In the genomic region with DNA sequence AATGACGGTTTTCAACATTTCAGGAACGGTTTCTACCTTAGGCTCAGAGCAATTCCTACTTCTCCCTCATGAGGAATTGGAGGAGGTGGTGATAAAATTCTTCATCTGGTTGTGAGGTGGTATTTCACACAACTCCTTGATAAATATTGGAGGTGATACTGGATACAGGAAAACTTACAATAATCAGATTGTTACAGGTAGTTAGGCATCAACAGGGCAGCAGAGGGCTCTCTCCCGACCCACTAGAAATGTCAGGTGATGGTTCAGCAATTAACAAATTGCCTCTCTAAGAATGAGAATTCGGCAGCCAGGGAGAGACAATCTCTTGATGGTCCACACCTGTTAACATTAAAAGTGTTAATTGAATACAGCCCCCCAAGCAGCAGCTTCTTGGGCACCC, we compare ENCODE assay signal across 12 cellular contexts. TPM values are rescaled to one million over a fixed set of nuclear protein-coding genes. Genes with fewer than 3 reads are reported as not detected.
DNase-seq lines count a peak whose midpoint lies in the region; ATAC-seq and TF ChIP-seq lines count a peak whose summit lies in the region.
"Had no signal": no experiment of that assay in that cellular context is flagged by ENCODE, and none has a peak within 500 bp of the region (broad histone marks: within the 10 kb centered on the region; RNA-seq: fewer than 3 reads in every experiment).

No MANE protein-coding gene starts in this region.

- no peak overlapping the region for H3K9ac ChIP-seq in PC-3 (ENCODE audit: low read length)

- no peaks in the 10 kb centered on the region for H4K20me1 ChIP-seq in PC-3 (ENCODE audit: low read length)

- ATAC-seq in PC-3, result no peak
- ATAC-seq: activated T-cell treated with anti-CD3 and anti-CD28 coated beads, Interleukin-2, amount 50 U/mL, for 4 hours had no signal

- no TSS peak for BruUV-seq in PC-3 (replicated peaks; lab: Mats Ljungman, UMichigan)

- H3K79me2 ChIP-seq in PC-3 (ENCODE audit: low read length), result no peaks in the 10 kb centered on the region

- H3K4me1 ChIP-seq in PC-3 (ENCODE audit: insufficient read depth, low read length) (no peaks in the 10 kb centered on the region), ascending aorta (no peaks in the 10 kb centered on the region)

- in situ Hi-C loops in Caki2 (cut with HindIII; ENCODE audit: low pct_unique_long_range_greater_than_20kb, low sequenced_read_pairs), result no loop called here
- in situ Hi-C loops in KBM-7 (cut with MboI; ENCODE audit: low pct_unique_long_range_greater_than_20kb, low sequenced_read_pairs), result no loop called here

- no peaks in the 10 kb centered on the region for H3K9me3 ChIP-seq in PC-3 (ENCODE audit: low read length)
- H3K9me3 ChIP-seq in ascending aorta, result no peaks in the 10 kb centered on the region
- H3K9me3 ChIP-seq: thyroid gland had no signal

- H3K4me3 ChIP-seq in GM12864 (ENCODE audit: low read depth, low read length), result no peak overlapping the region
- H3K4me3 ChIP-seq in PC-3 (ENCODE audit: low read length), result no peak overlapping the region
- H3K4me3 ChIP-seq in epithelial cell of proximal tubule (ENCODE audit: low read depth, low read length), result no peak overlapping the region
- no peak overlapping the region for H3K4me3 ChIP-seq in ascending aorta
- H3K4me3 ChIP-seq: thyroid gland had no signal

- intact Hi-C loops in PC-3 (cut with micrococcal nuclease), result loop anchor here (5.0 kb wide), 1 partner anchor 81 kb away; no protein-coding TSS in a partner anchor
- intact Hi-C loops in ascending aorta (cut with DNase I), result loop anchor here (10.0 kb wide), 1 partner anchor 183 kb away; the partner anchor contains the start of gene EZH2

- CTCF ChIA-PET in PC-3 (lab: Charles Lee), result no interaction called here

- H2AFZ ChIP-seq in PC-3 (ENCODE audit: low read length), result no peak overlapping the region

- TF ChIP-seq CTCF in GM12864 (IDR thresholded peaks at IDR 0.05; ENCODE audit: low read depth, low read length, missing control alignments) (peak; percentile 36), PC-3 (conservative IDR thresholded peaks at IDR 0.05; ENCODE audit: low read depth, low read length) (peak; percentile 44), epithelial cell of proximal tubule (conservative IDR thresholded peaks at IDR 0.05; ENCODE audit: low read depth, low read length) (peak; percentile 47), ascending aorta (IDR thresholded peaks at IDR 0.05) (no peak)

- DNase-seq in Caki2 (ENCODE audit: low read depth), result peak; percentile 7
- DNase-seq in GM12864 (ENCODE audit: low read depth), result no peak
- peak; percentile 8 for DNase-seq in PC-3
- DNase-seq in epithelial cell of proximal tubule (ENCODE audit: low read depth), result no peak
- no peak for DNase-seq in KBM-7
- DNase-seq in RKO (ENCODE audit: low spot score), result no peak
- no peak for DNase-seq in ascending aorta (ENCODE audit: low spot score in 2 of 2)
- DNase-seq: activated T-cell treated with anti-CD3 and anti-CD28 coated beads, Interleukin-2, amount 50 U/mL, for 4 hours; COR-L47; SIG-M5; thyroid gland had no signal

- POLR2A ChIA-PET in PC-3 (lab: Charles Lee; ENCODE audit: unreplicated experiment), result no interaction called here

- H3K27me3 ChIP-seq in PC-3 (ENCODE audit: low read length), result no peaks in the 10 kb centered on the region
- no peaks in the 10 kb centered on the region for H3K27me3 ChIP-seq in ascending aorta
- H3K27me3 ChIP-seq: thyroid gland had no signal

- H3K4me2 ChIP-seq in PC-3 (ENCODE audit: low read length), result no peak overlapping the region

- no peaks in the 10 kb centered on the region for H3F3A ChIP-seq in PC-3 (ENCODE audit: low read length, unreplicated experiment)

- H3K36me3 ChIP-seq in PC-3 (ENCODE audit: low read depth, low read length) (no peaks in the 10 kb centered on the region; the same call in 1 of the 2 replicates), ascending aorta (peaks cover 24 to 29% of the 10 kb centered on the region in 2 donors)

- no peaks in the 10 kb centered on the region for H3K9me2 ChIP-seq in PC-3 (replicated peaks; ENCODE audit: low read length)

- no peak overlapping the region for H3K27ac ChIP-seq in PC-3 (ENCODE audit: low read length)
- no peak overlapping the region for H3K27ac ChIP-seq in ascending aorta
- H3K27ac ChIP-seq: HL-60, thyroid gland had no signal

RNA-seq across cellular contexts. Expression of gene ZNF786, which starts 22.6 kb away (rescaled TPM):
- 5.9 and 11.6 TPM in 2 replicates for total RNA-seq in Caki2 (2014; rRNA removed; shearing (Covaris generic); ENCODE audit: low replicate concordance)
- total RNA-seq in PC-3 (2014; rRNA removed), result 4.2 and 6.3 TPM in 2 replicates
- 3.6 and 5.1 TPM in 2 replicates for total RNA-seq in epithelial cell of proximal tubule
- total RNA-seq in ascending aorta, result 8.4 TPM

RNA-seq across cellular contexts. Expression of gene PDIA4, which starts 39.6 kb away (rescaled TPM):
- 273 and 284 TPM in 2 replicates for total RNA-seq in Caki2 (2014; rRNA removed; shearing (Covaris generic); ENCODE audit: low replicate concordance)
- total RNA-seq in PC-3 (2014; rRNA removed) (249 and 253 TPM in 2 replicates), epithelial cell of proximal tubule (307 and 347 TPM in 2 replicates), ascending aorta (129 TPM)

RNA-seq across cellular contexts. Expression of gene ZNF425, which starts 58.3 kb away (rescaled TPM):
- 2.9 and 7.1 TPM in 2 replicates for total RNA-seq in Caki2 (2014; rRNA removed; shearing (Covaris generic); ENCODE audit: low replicate concordance)
- 1.6 and 2.0 TPM in 2 replicates for total RNA-seq in PC-3 (2014; rRNA removed)
- total RNA-seq in epithelial cell of proximal tubule, result 0.69 and 0.87 TPM in 2 replicates
- not detected for total RNA-seq in ascending aorta

Comparison
In these comparisons a context has a peak if more than half of its experiments do, and no peak if none do; other contexts are left out.
1. DNase-seq: peak in Caki2 (single experiment) and PC-3 (single experiment); none in GM12864 (single experiment), epithelial cell of proximal tubule (single experiment), KBM-7 (single experiment), RKO (single experiment) and ascending aorta (0 of 2).
2. CTCF ChIP-seq: peak in GM12864 (single experiment), PC-3 (single experiment) and epithelial cell of proximal tubule (single experiment); none in ascending aorta (0 of 3).